ENCODE assay signal across 8 cellular contexts in genomic region chr6:29926081-29926794, GRCh38. TPM values are rescaled to one million over a fixed set of nuclear protein-coding genes. Genes with fewer than 3 reads are reported as not detected.
DNase-seq lines count a peak whose midpoint lies in the region; ATAC-seq and TF ChIP-seq lines count a peak whose summit lies in the region.

No MANE protein-coding gene starts in this region.

- H3K27me3 ChIP-seq in heart left ventricle, result no peaks in the 10 kb centered on the region
- H3K27me3 ChIP-seq in skeletal muscle tissue (ENCODE audit: control insufficient read depth in 3 of 3, insufficient read depth in 3 of 3, low read length in 3 of 3), result no peaks in the 10 kb centered on the region
- H3K27me3 ChIP-seq in WERI-Rb-1 (ENCODE audit: insufficient read depth, low read depth, severe bottlenecking), result peaks cover 63% of the 10 kb centered on the region

- H3K9me3 ChIP-seq in heart left ventricle (no peaks in the 10 kb centered on the region), skeletal muscle tissue (ENCODE audit: control insufficient read depth in 3 of 3, low read length in 3 of 3) (no peaks in the 10 kb centered on the region), WERI-Rb-1 (ENCODE audit: severe bottlenecking) (peaks cover 21% of the 10 kb centered on the region)

- in situ Hi-C loops in GM13976 (cut with MboI; ENCODE audit: low sequenced_read_pairs, unreplicated experiment), result no loop called here

- H3K36me3 ChIP-seq in heart left ventricle (peaks cover 0 to 3% (median 0%) of the 10 kb centered on the region in 9 donors), skeletal muscle tissue (ENCODE audit: control insufficient read depth in 3 of 3, insufficient read depth in 3 of 3, low read length in 3 of 3) (no peaks in the 10 kb centered on the region), WERI-Rb-1 (no peaks in the 10 kb centered on the region)

- intact Hi-C loops in heart left ventricle (cut with DNase I), result loop anchor here in 8 of 10 donors (1.0 to 10.0 kb wide), 8 partner anchors 37 to 81 kb away; no protein-coding TSS in a partner anchor

- H3K4me1 ChIP-seq in heart left ventricle, result peaks cover 0 to 15% (median 0%) of the 10 kb centered on the region in 12 donors
- H3K4me1 ChIP-seq in skeletal muscle tissue (ENCODE audit: control insufficient read depth in 3 of 3, insufficient read depth in 3 of 3, low read length in 3 of 3), result peaks cover 4 to 9% (median 6%) of the 10 kb centered on the region in 3 donors

- peak overlapping the region; percentile 80 to 87 (median 84) for H3K9ac ChIP-seq in skeletal muscle tissue (ENCODE audit: low read depth in 1 of 3, low read length in 3 of 3)

- H3K4me3 ChIP-seq in heart left ventricle (peak overlapping the region in 11 of 12 donors; percentile 55 to 82 (median 65)), skeletal muscle tissue (ENCODE audit: low read length in 3 of 3) (peak overlapping the region; percentile 73 to 85 (median 79)), WERI-Rb-1 (ENCODE audit: low read depth, low read length) (no peak overlapping the region)

- ATAC-seq in HG03095 (IDR thresholded peaks at IDR 0.05; ENCODE audit: unreplicated experiment), result peak; percentile 28
- peak in 3 of 4 donors; percentile 42 to 69 (median 62) for ATAC-seq in heart left ventricle

- no peak for TF ChIP-seq POLR2A in heart left ventricle (IDR thresholded peaks at IDR 0.05)

- WGBS in heart left ventricle, 4 donors, result 21 to 66% (median 26%) methylated on average over 8 to 51 of the region's 51 CpGs; no CpG with 5 or more reads in 1 of the 4 donors

- peak overlapping the region in 11 of 12 donors; percentile 67 to 96 (median 88) for H3K27ac ChIP-seq in heart left ventricle
- peak overlapping the region; percentile 88 for H3K27ac ChIP-seq in skeletal muscle tissue (ENCODE audit: low read depth, low read length)
- H3K27ac ChIP-seq in WERI-Rb-1, result no peak overlapping the region

- no peak for TF ChIP-seq CTCF in GM13976 (IDR thresholded peaks at IDR 0.05; ENCODE audit: borderline replicate concordance, control extremely low read depth, extremely low read depth, insufficient read depth, missing control alignments)
- no peak for TF ChIP-seq CTCF in heart left ventricle (IDR thresholded peaks at IDR 0.05)
- no peak for TF ChIP-seq CTCF in WERI-Rb-1 (IDR thresholded peaks at IDR 0.05; ENCODE audit: low read depth, low read length)
- TF ChIP-seq CTCF in GM20000 (IDR thresholded peaks at IDR 0.05; ENCODE audit: extremely low read depth, missing control alignments), result no peak

- DNase-seq in GM13976 (ENCODE audit: low spot score) (peak; percentile 43), heart left ventricle (peak in 4 of 5 donors; percentile 38 to 66 (median 46)), WERI-Rb-1 (no peak), NCI-H1694 treated with DMSO at 0.1 percent for 48 hours (lab: John Stamatoyannopoulos, UW) (no peak), GM20000 (ENCODE audit: low spot score) (no peak)
- DNase-seq in activated T-cell treated with anti-CD3 and anti-CD28 coated beads, Interleukin-2, amount 50 U/mL, for 48 hours, result peak; percentile 47 to 53

RNA-seq across cellular contexts. Expression of gene HLA-A, which starts 16.1 kb away (rescaled TPM):
- total RNA-seq in heart left ventricle (1,000 to 10,000 TPM in 1 of 9 donors, 100 to 1,000 TPM in 8; 263 to 1,427 (median 361) TPM), skeletal muscle tissue (113 TPM)
- polyA plus RNA-seq in heart left ventricle, result 1,000 to 10,000 TPM in 1 of 2 donors, 100 to 1,000 TPM in 1; 299 to 1,581 TPM

Comparison
In these comparisons a context has a peak if more than half of its experiments do, and no peak if none do; other contexts are left out.
1. DNase-seq: peak in GM13976 (single experiment), activated T-cell treated with anti-CD3 and anti-CD28 coated beads, Interleukin-2, amount 50 U/mL, for 48 hours (2 of 2) and heart left ventricle (4 of 5); none in WERI-Rb-1 (single experiment), NCI-H1694 treated with DMSO at 0.1 percent for 48 hours (single experiment) and GM20000 (single experiment).